Comparison of ENCODE assay signal across 8 cellular contexts in genomic region chr12:126747530-126748149, GRCh38.
DNase-seq lines count a peak whose midpoint lies in the region; ATAC-seq and TF ChIP-seq lines count a peak whose summit lies in the region.

No MANE protein-coding gene starts in this region.

- no peak for ATAC-seq in activated CD4-positive, CD25-positive, alpha-beta regulatory T cell treated with anti-CD3 and anti-CD28 coated beads, Interleukin-2, amount 50 U/mL, for 24 hours
- no peak for ATAC-seq in GM18870 (IDR thresholded peaks at IDR 0.05; ENCODE audit: unreplicated experiment)

- no peaks in the 10 kb centered on the region for H3K27me3 ChIP-seq in colonic mucosa

- H3K4me1 ChIP-seq in colonic mucosa = no peaks in the 10 kb centered on the region

- H3K36me3 ChIP-seq in colonic mucosa = no peaks in the 10 kb centered on the region

- intact Hi-C loops in colonic mucosa (cut with DNase I) = loop anchor here (5.0 to 10.0 kb wide), 3 partner anchors 1215 to 1563 kb away; partner anchors contain the start of gene TMEM132B

- H3K4me3 ChIP-seq in colonic mucosa = no peak overlapping the region

- peak; percentile 34 for DNase-seq in activated CD4-positive, CD25-positive, alpha-beta regulatory T cell treated with anti-CD3 and anti-CD28 coated beads, Interleukin-2, amount 50 U/mL, for 16 hours (ENCODE audit: low read depth, low spot score)
- DNase-seq in Kasumi-1 (lab: John Stamatoyannopoulos, UW) (peak; percentile 5), colonic mucosa (peak; percentile 34), midbrain (lab: John Stamatoyannopoulos, UW) (peak; percentile 17), stromal cell of bone marrow (ENCODE audit: low read depth) (peak; percentile 20)
- peak; percentile 35 to 45 for DNase-seq in activated CD4-positive, alpha-beta T cell treated with anti-CD3 and anti-CD28 coated beads for 24 hours (ENCODE audit: low read depth in 2 of 2)

- H3K9me3 ChIP-seq in colonic mucosa = no peaks in the 10 kb centered on the region

- H3K9ac ChIP-seq in colonic mucosa (ENCODE audit: low read depth in 2 of 2, low read length in 2 of 2) = no peak overlapping the region

- no peak overlapping the region for H3K27ac ChIP-seq in colonic mucosa

- peak; percentile 89 for TF ChIP-seq CTCF in colonic mucosa (IDR thresholded peaks at IDR 0.05)
